19 cellular contexts compared by ENCODE assay signal in the genomic region with DNA sequence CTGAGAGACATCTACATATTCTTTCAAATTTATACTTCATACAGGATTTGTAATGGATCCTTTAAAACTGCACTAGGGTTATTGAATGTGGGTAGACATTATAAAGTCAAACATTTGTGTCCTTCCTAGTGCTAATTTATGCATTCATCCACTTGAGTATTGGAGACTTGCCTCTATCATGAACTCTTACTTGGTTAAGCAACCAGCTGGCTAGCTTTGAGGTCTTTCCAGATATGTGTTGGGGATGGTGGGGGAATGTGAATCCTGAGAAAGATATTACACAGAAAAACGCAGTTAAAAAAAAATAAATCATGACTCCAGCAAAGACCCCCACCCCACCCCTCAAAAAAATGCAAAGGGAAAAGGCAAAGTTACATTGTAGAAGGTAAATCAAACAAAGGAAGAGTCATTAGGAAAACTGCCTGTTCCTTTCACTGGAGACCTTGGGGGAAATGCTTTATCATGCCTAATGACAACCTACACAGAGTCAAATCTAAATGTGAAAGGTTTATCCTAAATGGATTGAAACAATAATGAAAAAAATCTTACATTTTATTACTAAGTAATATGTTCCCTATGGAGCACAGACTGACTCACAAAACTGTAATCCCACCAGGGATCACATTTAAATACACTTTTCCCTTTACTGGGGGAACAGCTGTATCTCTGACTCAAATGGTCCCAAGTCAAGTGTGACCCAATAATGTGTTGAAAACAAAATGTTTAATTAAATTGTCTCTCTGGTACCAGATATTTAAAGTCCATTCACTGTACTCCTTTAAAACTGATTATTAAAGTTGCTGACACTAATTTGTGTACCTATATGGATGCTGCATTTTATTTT.
DNase-seq lines count a peak whose midpoint lies in the region; ATAC-seq and TF ChIP-seq lines count a peak whose summit lies in the region.
"Had no signal": no experiment of that assay in that cellular context is flagged by ENCODE, and none has a peak within 500 bp of the region (broad histone marks: within the 10 kb centered on the region; RNA-seq: fewer than 3 reads in every experiment).

No MANE protein-coding gene starts in this region.

- H3K4me1 Mint-ChIP-seq in WTC11, result peaks cover 27% of the 10 kb centered on the region
- no peaks in the 10 kb centered on the region for H3K4me1 Mint-ChIP-seq in activated CD4-positive, alpha-beta T cell treated with anti-CD3 and anti-CD28 coated beads, Interleukin-2, amount 10 ng/mL, durations not matched to agents 7 days and 5 days
- no peaks in the 10 kb centered on the region for H3K4me1 Mint-ChIP-seq in activated T-cell treated with anti-CD3 and anti-CD28 coated beads, Interleukin-2, amount 50 U/mL, for 4 hours (ENCODE audit: low read depth)

- TF ChIP-seq CTCF in WTC11 (IDR thresholded peaks at IDR 0.05), result no peak

- no peaks in the 10 kb centered on the region for H3K27me3 ChIP-seq in right cardiac atrium (ENCODE audit: control insufficient read depth, insufficient read depth)

- no peak overlapping the region for H3K4me3 ChIP-seq in right cardiac atrium (ENCODE audit: low read length)
- H3K4me3 ChIP-seq: GM12878 had no signal

- H3K27me3 Mint-ChIP-seq in WTC11 (ENCODE audit: low read depth), result no peaks in the 10 kb centered on the region
- no peaks in the 10 kb centered on the region for H3K27me3 Mint-ChIP-seq in activated CD4-positive, alpha-beta T cell treated with anti-CD3 and anti-CD28 coated beads, Interleukin-2, amount 10 ng/mL, durations not matched to agents 7 days and 5 days
- no peaks in the 10 kb centered on the region for H3K27me3 Mint-ChIP-seq in activated T-cell treated with anti-CD3 and anti-CD28 coated beads, Interleukin-2, amount 50 U/mL, for 4 hours (ENCODE audit: low read depth)
- H3K27me3 Mint-ChIP-seq: CD4-positive, alpha-beta T cell had no signal

- 24% methylated on average over 1 of the region's 1 CpG for WGBS in right cardiac atrium

- H3K9me3 ChIP-seq in right cardiac atrium (ENCODE audit: control insufficient read depth, low read length), result no peaks in the 10 kb centered on the region
- H3K9me3 ChIP-seq: Caco-2 had no signal

- H3K36me3 Mint-ChIP-seq in WTC11, result peaks cover 17% of the 10 kb centered on the region
- H3K36me3 Mint-ChIP-seq in activated CD4-positive, alpha-beta T cell treated with anti-CD3 and anti-CD28 coated beads, Interleukin-2, amount 10 ng/mL, durations not matched to agents 7 days and 5 days (ENCODE audit: low read depth), result no peaks in the 10 kb centered on the region
- H3K36me3 Mint-ChIP-seq in activated T-cell treated with anti-CD3 and anti-CD28 coated beads, Interleukin-2, amount 50 U/mL, for 4 hours (ENCODE audit: insufficient read depth), result no peaks in the 10 kb centered on the region

- H3K27ac Mint-ChIP-seq in WTC11, result peak overlapping the region; percentile 81
- H3K27ac Mint-ChIP-seq in activated CD4-positive, alpha-beta T cell treated with anti-CD3 and anti-CD28 coated beads, Interleukin-2, amount 10 ng/mL, durations not matched to agents 7 days and 5 days, result no peak overlapping the region
- H3K27ac Mint-ChIP-seq: CD4-positive, alpha-beta T cell had no signal

- POLR2A ChIA-PET in WTC11 (lab: Charles Lee), result no interaction called here
- POLR2A ChIA-PET in activated CD4-positive, alpha-beta T cell treated with anti-CD3 and anti-CD28 coated beads, Interleukin-2, amount 10 ng/mL, durations not matched to agents 7 days and 5 days (lab: Charles Lee), result no interaction called here

- H3K9me3 Mint-ChIP-seq in WTC11, result peaks cover 16% of the 10 kb centered on the region
- peaks cover 11% of the 10 kb centered on the region for H3K9me3 Mint-ChIP-seq in activated CD4-positive, alpha-beta T cell treated with anti-CD3 and anti-CD28 coated beads, Interleukin-2, amount 10 ng/mL, durations not matched to agents 7 days and 5 days
- peaks cover 9% of the 10 kb centered on the region for H3K9me3 Mint-ChIP-seq in activated T-cell treated with anti-CD3 and anti-CD28 coated beads, Interleukin-2, amount 50 U/mL, for 4 hours

- H3K4me1 ChIP-seq in right cardiac atrium (ENCODE audit: control insufficient read depth, insufficient read depth, low read length), result no peaks in the 10 kb centered on the region
- H3K4me1 ChIP-seq: Caco-2 had no signal

- ATAC-seq in left ventricle myocardium superior, result peak; percentile 55
- no peak for ATAC-seq in right cardiac atrium
- peak; percentile 77 for ATAC-seq in WTC11
- ATAC-seq in activated T-cell treated with anti-CD3 and anti-CD28 coated beads, Interleukin-2, amount 50 U/mL, for 4 hours, result no peak
- ATAC-seq: GM12878, SK-N-SH treated with all-trans-retinoic acid at 6 μM for 48 hours had no signal

- intact Hi-C loops in left ventricle myocardium superior (cut with micrococcal nuclease) (no loop called here), right cardiac atrium (cut with DNase I) (no loop called here)

- CTCF ChIA-PET in WTC11 (lab: Charles Lee), result no interaction called here
- CTCF ChIA-PET in activated CD4-positive, alpha-beta T cell treated with anti-CD3 and anti-CD28 coated beads, Interleukin-2, amount 10 ng/mL, durations not matched to agents 7 days and 5 days (lab: Charles Lee), result no interaction called here

- H3K27ac ChIP-seq in right cardiac atrium (ENCODE audit: low read length), result no peak overlapping the region

- DNase-seq in left ventricle myocardium superior (no peak), right cardiac atrium (no peak), WTC11 (ENCODE audit: low spot score) (no peak), iPS-NIHi11 (ENCODE audit: low spot score) (peak; percentile 7), occipital lobe (lab: John Stamatoyannopoulos, UW) (no peak), NCI-H69 (lab: John Stamatoyannopoulos, UW) (no peak)
- no peak for DNase-seq in activated CD4-positive, alpha-beta T cell treated with anti-CD3 and anti-CD28 coated beads, Interleukin-2, amount 10 ng/mL, durations not matched to agents 7 days and 5 days
- no peak for DNase-seq in activated T-cell treated with anti-CD3 and anti-CD28 coated beads, Interleukin-2, amount 50 U/mL, for 4 hours
- DNase-seq: Caco-2; CD4-positive, alpha-beta T cell; EL; NCI-H1092 treated with DMSO at 0.1 percent for 48 hours; NCI-H146; NCI-H2081; NCI-H2171 treated with DMSO at 0.1 percent for 48 hours; NCI-H748 treated with DMSO at 0.1 percent for 48 hours; SHP77 treated with DMSO at 0.1 percent for 48 hours had no signal

- no peak overlapping the region for H3K4me3 Mint-ChIP-seq in WTC11
- no peak overlapping the region for H3K4me3 Mint-ChIP-seq in activated CD4-positive, alpha-beta T cell treated with anti-CD3 and anti-CD28 coated beads, Interleukin-2, amount 10 ng/mL, durations not matched to agents 7 days and 5 days
- no peak overlapping the region for H3K4me3 Mint-ChIP-seq in activated T-cell treated with anti-CD3 and anti-CD28 coated beads, Interleukin-2, amount 50 U/mL, for 4 hours
- H3K4me3 Mint-ChIP-seq: CD4-positive, alpha-beta T cell had no signal

TF ChIP-seq in WTC11, 78 proteins besides CTCF, POLR2A, EP300 and RAD21 (continues in another document):
- TF ChIP-seq KAT7 (CRISPR knock-in tag; IDR thresholded peaks at IDR 0.05; ENCODE audit: borderline replicate concordance) (no peak), ZBTB21 (CRISPR knock-in tag; IDR thresholded peaks at IDR 0.05; ENCODE audit: borderline replicate concordance) (no peak)
- TF ChIP-seq, protein P1, sequence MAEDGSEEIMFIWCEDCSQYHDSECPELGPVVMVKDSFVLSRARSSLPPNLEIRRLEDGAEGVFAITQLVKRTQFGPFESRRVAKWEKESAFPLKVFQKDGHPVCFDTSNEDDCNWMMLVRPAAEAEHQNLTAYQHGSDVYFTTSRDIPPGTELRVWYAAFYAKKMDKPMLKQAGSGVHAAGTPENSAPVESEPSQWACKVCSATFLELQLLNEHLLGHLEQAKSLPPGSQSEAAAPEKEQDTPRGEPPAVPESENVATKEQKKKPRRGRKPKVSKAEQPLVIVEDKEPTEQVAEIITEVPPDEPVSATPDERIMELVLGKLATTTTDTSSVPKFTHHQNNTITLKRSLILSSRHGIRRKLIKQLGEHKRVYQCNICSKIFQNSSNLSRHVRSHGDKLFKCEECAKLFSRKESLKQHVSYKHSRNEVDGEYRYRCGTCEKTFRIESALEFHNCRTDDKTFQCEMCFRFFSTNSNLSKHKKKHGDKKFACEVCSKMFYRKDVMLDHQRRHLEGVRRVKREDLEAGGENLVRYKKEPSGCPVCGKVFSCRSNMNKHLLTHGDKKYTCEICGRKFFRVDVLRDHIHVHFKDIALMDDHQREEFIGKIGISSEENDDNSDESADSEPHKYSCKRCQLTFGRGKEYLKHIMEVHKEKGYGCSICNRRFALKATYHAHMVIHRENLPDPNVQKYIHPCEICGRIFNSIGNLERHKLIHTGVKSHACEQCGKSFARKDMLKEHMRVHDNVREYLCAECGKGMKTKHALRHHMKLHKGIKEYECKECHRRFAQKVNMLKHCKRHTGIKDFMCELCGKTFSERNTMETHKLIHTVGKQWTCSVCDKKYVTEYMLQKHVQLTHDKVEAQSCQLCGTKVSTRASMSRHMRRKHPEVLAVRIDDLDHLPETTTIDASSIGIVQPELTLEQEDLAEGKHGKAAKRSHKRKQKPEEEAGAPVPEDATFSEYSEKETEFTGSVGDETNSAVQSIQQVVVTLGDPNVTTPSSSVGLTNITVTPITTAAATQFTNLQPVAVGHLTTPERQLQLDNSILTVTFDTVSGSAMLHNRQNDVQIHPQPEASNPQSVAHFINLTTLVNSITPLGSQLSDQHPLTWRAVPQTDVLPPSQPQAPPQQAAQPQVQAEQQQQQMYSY (CRISPR knock-in tag; IDR thresholded peaks at IDR 0.05), result no peak

Comparison
In these comparisons a context has a peak if more than half of its experiments do, and no peak if none do; other contexts are left out.
1. ATAC-seq: peak in left ventricle myocardium superior (single experiment) and WTC11 (single experiment); none in right cardiac atrium (0 of 2) and activated T-cell treated with anti-CD3 and anti-CD28 coated beads, Interleukin-2, amount 50 U/mL, for 4 hours (0 of 2).